21 cellular contexts compared by ENCODE assay signal in genomic region chr1:112262301-112262700, GRCh38.
DNase-seq lines count a peak whose midpoint lies in the region; FAIRE-seq and TF ChIP-seq lines count a peak whose summit lies in the region.
"Had no signal": no experiment of that assay in that cellular context is flagged by ENCODE, and none has a peak within 500 bp of the region (broad histone marks: within the 10 kb centered on the region; RNA-seq: fewer than 3 reads in every experiment).

No MANE protein-coding gene starts in this region.

- H3K4me2 ChIP-seq in neural cell (ENCODE audit: low read length) (no peak overlapping the region), osteoblast (ENCODE audit: insufficient read depth, low read length) (no peak overlapping the region)
- H3K4me2 ChIP-seq: BLaER1 had no signal

- no peak overlapping the region for H3K4me3 ChIP-seq in bronchial epithelial cell (ENCODE audit: low read depth, low read length)
- no peak overlapping the region for H3K4me3 ChIP-seq in neural cell (ENCODE audit: low read length)
- H3K4me3 ChIP-seq in osteoblast (ENCODE audit: insufficient read depth, low read length) = no peak overlapping the region
- H3K4me3 ChIP-seq: BLaER1, GM23248 had no signal

- H3K79me2 ChIP-seq in neural cell (replicated peaks; ENCODE audit: insufficient read depth, low read length) (no peaks in the 10 kb centered on the region), osteoblast (ENCODE audit: insufficient read depth, low read length) (no peaks in the 10 kb centered on the region)

- H3K9me2 ChIP-seq in neural cell (ENCODE audit: insufficient read depth, low read length) = no peaks in the 10 kb centered on the region

- H3F3A ChIP-seq in neural cell (ENCODE audit: insufficient read depth, low read length, poor library complexity, severe bottlenecking) = no peaks in the 10 kb centered on the region

- H3K36me3 ChIP-seq in bronchial epithelial cell (ENCODE audit: control insufficient read depth, insufficient read depth, low read length) (no peaks in the 10 kb centered on the region), neural cell (ENCODE audit: insufficient read depth, low read length) (no peaks in the 10 kb centered on the region), osteoblast (ENCODE audit: insufficient read depth, low read length) (no peaks in the 10 kb centered on the region)
- H3K36me3 ChIP-seq: BLaER1 had no signal

- no peak overlapping the region for H3K27ac ChIP-seq in neural cell (ENCODE audit: low read length)
- no peak overlapping the region for H3K27ac ChIP-seq in osteoblast (ENCODE audit: low read depth, low read length)
- H3K27ac ChIP-seq: 22Rv1, BLaER1, C4-2B, GM23248 had no signal

- no peak for TF ChIP-seq CTCF in bronchial epithelial cell (IDR thresholded peaks at IDR 0.05; ENCODE audit: insufficient read depth, low read length, severe bottlenecking)
- TF ChIP-seq CTCF in neural cell (IDR thresholded peaks at IDR 0.05; ENCODE audit: poor library complexity, severe bottlenecking) = no peak
- no peak for TF ChIP-seq CTCF in osteoblast (IDR thresholded peaks at IDR 0.05; ENCODE audit: extremely low read depth, low read depth, low read length)

- no peak overlapping the region for H2AFZ ChIP-seq in neural cell (ENCODE audit: low read depth, low read length)
- no peak overlapping the region for H2AFZ ChIP-seq in osteoblast (ENCODE audit: low read length)
- H2AFZ ChIP-seq: GM23248 had no signal

- TF ChIP-seq RAD21 in neural cell (conservative IDR thresholded peaks at IDR 0.05) = no peak

- peak; percentile 30 for DNase-seq in NCI-H2171 treated with DMSO at 0.1 percent for 48 hours (lab: John Stamatoyannopoulos, UW)
- no peak for DNase-seq in NCI-H2171 (lab: John Stamatoyannopoulos, UW)
- peak; percentile 13 for DNase-seq in LHCN-M2 (ENCODE audit: low read depth)
- no peak for DNase-seq in bronchial epithelial cell (ENCODE audit: low read depth)
- no peak for DNase-seq in GOT3 (lab: John Stamatoyannopoulos, UW)
- DNase-seq in osteoblast (ENCODE audit: insufficient read length, low spot score, missing footprints) = no peak
- no peak for DNase-seq in cerebellar cortex (ENCODE audit: low spot score)
- DNase-seq: Caco-2; CD4-positive, CD25-positive, alpha-beta regulatory T cell; CD8-positive, alpha-beta T cell; DMS153; DND-41; GM23248; H9 had no signal

- H4K20me1 ChIP-seq in neural cell (ENCODE audit: insufficient read depth) (no peaks in the 10 kb centered on the region), osteoblast (ENCODE audit: insufficient read depth, low read length) (no peaks in the 10 kb centered on the region)
- H4K20me1 ChIP-seq: BLaER1 had no signal

- H3K27me3 ChIP-seq in bronchial epithelial cell (ENCODE audit: control insufficient read depth, insufficient read depth, low read length) (peaks cover 3% of the 10 kb centered on the region), neural cell (ENCODE audit: insufficient read depth, low read depth, low read length) (no peaks in the 10 kb centered on the region), osteoblast (ENCODE audit: insufficient read depth, low read length) (no peaks in the 10 kb centered on the region)
- H3K27me3 ChIP-seq: BLaER1 had no signal

- H3K9ac ChIP-seq in neural cell (ENCODE audit: low read length) = no peak overlapping the region
- H3K9ac ChIP-seq: BLaER1, GM23248 had no signal

- peaks cover 13% of the 10 kb centered on the region for H3K4me1 ChIP-seq in osteoblast (ENCODE audit: insufficient read depth, low read length)
- H3K4me1 ChIP-seq: BLaER1, Caco-2 had no signal

- peak; percentile 93 for FAIRE-seq in bronchial epithelial cell (lab: Jason Lieb, UNC)
- FAIRE-seq: A204.1, G401.6, GM12892 had no signal

- H3K9me3 ChIP-seq in neural cell (ENCODE audit: low read length) = no peaks in the 10 kb centered on the region
- no peaks in the 10 kb centered on the region for H3K9me3 ChIP-seq in osteoblast (ENCODE audit: low read depth, low read length)
- H3K9me3 ChIP-seq: BLaER1, Caco-2 had no signal

- TF ChIP-seq EP300 in neural cell (conservative IDR thresholded peaks at IDR 0.05; ENCODE audit: poor library complexity, severe bottlenecking) = no peak

TF ChIP-seq in neural cell, 6 proteins besides CTCF, POLR2A, EP300 and RAD21:
- TF ChIP-seq MXI1 (conservative IDR thresholded peaks at IDR 0.05; ENCODE audit: poor library complexity, severe bottlenecking) (no peak), POLR2AphosphoS5 (IDR thresholded peaks at IDR 0.05) (peak; percentile 29)

Comparison
In these comparisons a context has a peak if more than half of its experiments do, and no peak if none do; other contexts are left out.
1. DNase-seq: peak in NCI-H2171 treated with DMSO at 0.1 percent for 48 hours (single experiment) and LHCN-M2 (single experiment); none in NCI-H2171 (single experiment), bronchial epithelial cell (single experiment), GOT3 (single experiment), osteoblast (single experiment) and cerebellar cortex (single experiment).